Comparison of ENCODE assay signal across 9 cellular contexts in the genomic region with DNA sequence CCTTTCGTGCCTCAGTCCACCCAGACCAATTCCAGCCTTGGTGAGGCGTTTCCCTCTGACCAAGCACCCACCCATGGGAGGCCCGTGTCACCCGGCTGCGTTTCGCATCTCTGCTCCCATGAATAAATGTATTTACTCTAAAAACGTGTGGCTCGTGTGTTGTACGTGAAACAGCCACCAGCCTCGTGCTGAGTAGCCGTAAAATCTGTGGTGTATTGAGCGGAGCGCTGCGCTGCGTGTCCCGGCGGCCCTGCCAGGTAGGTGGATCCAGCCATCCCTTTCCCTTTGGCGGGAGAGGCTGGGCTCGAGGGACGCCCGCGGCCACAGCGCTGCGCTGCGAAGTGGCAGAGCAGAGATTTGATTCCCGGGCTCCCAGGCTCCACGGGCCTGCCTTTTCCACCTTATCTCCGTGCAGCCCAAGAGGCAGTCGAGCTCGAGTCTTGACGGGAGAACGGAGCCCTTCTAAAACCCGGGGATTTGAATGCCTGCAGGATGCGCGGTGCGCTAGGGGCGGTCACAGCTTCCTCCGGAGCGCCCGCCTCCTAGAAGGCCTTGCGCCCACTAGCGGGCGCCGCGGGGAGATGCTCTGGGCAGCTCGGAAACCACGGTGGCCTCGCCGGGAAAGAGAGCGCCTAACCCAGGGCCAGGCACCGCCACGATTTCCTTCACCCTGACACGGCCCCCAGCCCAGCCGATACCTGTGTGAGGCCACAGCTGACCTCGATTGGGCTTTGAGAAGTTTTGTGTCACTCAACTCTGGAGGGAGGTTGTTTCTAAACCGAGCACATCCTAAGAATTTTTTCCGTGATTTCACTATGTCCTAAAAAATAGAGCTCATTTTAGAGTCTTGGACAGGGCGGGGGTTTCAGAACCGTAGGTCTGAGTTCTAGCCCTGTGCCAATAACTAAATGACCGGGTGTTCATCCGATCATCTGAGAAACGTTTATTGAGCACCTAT. TPM values are rescaled to one million over a fixed set of nuclear protein-coding genes. Genes with fewer than 3 reads are reported as not detected.
DNase-seq lines count a peak whose midpoint lies in the region; ATAC-seq and TF ChIP-seq lines count a peak whose summit lies in the region.
"Had no signal": no experiment of that assay in that cellular context is flagged by ENCODE, and none has a peak within 500 bp of the region (broad histone marks: within the 10 kb centered on the region; RNA-seq: fewer than 3 reads in every experiment).

No MANE protein-coding gene starts in this region.

- H3K27me3 ChIP-seq in duodenal mucosa (ENCODE audit: control insufficient read depth in 1 of 2, insufficient read depth in 2 of 2, low read length in 2 of 2) (no peaks in the 10 kb centered on the region), lower lobe of right lung (ENCODE audit: low read depth) (no peaks in the 10 kb centered on the region)

- H3K9me3 ChIP-seq in duodenal mucosa (ENCODE audit: control insufficient read depth in 1 of 2, low read length in 2 of 2) (no peaks in the 10 kb centered on the region), lower lobe of right lung (no peaks in the 10 kb centered on the region)

- H3K36me3 ChIP-seq in duodenal mucosa (ENCODE audit: control insufficient read depth in 1 of 2, insufficient read depth in 2 of 2, low read length in 2 of 2): peaks cover 0 to under 1% of the 10 kb centered on the region in 2 donors
- H3K36me3 ChIP-seq in lower lobe of right lung: no peaks in the 10 kb centered on the region

- ATAC-seq in GM18873 (IDR thresholded peaks at IDR 0.05; ENCODE audit: low FRiP score, unreplicated experiment) (peak; percentile 44), HG03280 (IDR thresholded peaks at IDR 0.05; ENCODE audit: unreplicated experiment) (peak; percentile 64), lower lobe of right lung (peak; percentile 86 to 87)

- H3K27ac ChIP-seq in duodenal mucosa (ENCODE audit: low read depth, low read length) (no peak overlapping the region), lower lobe of right lung (peak overlapping the region; percentile 42)

- DNase-seq in AG09319 (ENCODE audit: extremely low read depth, low read depth) (peak; percentile 37), NCI-H510A treated with DMSO at 0.1 percent for 48 hours (lab: John Stamatoyannopoulos, UW) (peak; percentile 95), lower lobe of right lung (peak; percentile 91)
- DNase-seq in activated CD4-positive, alpha-beta T cell treated with anti-CD3 and anti-CD28 coated beads, Interleukin-2, amount 50 U/mL, for 4 hours: peak; percentile 71 to 75
- peak; percentile 71 to 83 (median 75) for DNase-seq in stimulated activated CD4-positive, alpha-beta T cell treated with anti-CD3 and anti-CD28 coated beads, TNF-alpha, amount 100 ng/mL, for 24 hours (ENCODE audit: low read depth in 3 of 3)

- peak overlapping the region in 1 of 2 donors; percentile 39 for H3K9ac ChIP-seq in duodenal mucosa (ENCODE audit: low read depth in 1 of 2, low read length in 2 of 2)

- intact Hi-C loops in lower lobe of right lung (cut with DNase I): no loop called here

- TF ChIP-seq CTCF in AG09319 (IDR thresholded peaks at IDR 0.05; ENCODE audit: low read depth, low read length) (peak; percentile 97), lower lobe of right lung (IDR thresholded peaks at IDR 0.05) (peak; percentile 97)

- H3K4me3 ChIP-seq in duodenal mucosa (ENCODE audit: low read depth in 1 of 2, low read length in 2 of 2) (peak overlapping the region; percentile 76 to 78), lower lobe of right lung (peak overlapping the region; percentile 74)

- H3K4me1 ChIP-seq in duodenal mucosa (ENCODE audit: control insufficient read depth in 1 of 2, insufficient read depth in 2 of 2, low read length in 2 of 2): peaks cover 38 to 42% of the 10 kb centered on the region in 2 donors
- H3K4me1 ChIP-seq in lower lobe of right lung: peaks cover 19% of the 10 kb centered on the region

RNA-seq across cellular contexts. Expression of a gene that starts 3.9 kb away (rescaled TPM):
- total RNA-seq in lower lobe of right lung: 55.3 TPM

RNA-seq across cellular contexts. Expression of a gene that starts 15.4 kb away (rescaled TPM):
- total RNA-seq in lower lobe of right lung: 0.97 TPM
- total RNA-seq: T-helper 2 cell treated with Interferon-gamma antibody and Interleukin-4, amounts not matched to agents 100 ng/mL and 5 ng/mL, for 36 hours had no signal

RNA-seq across cellular contexts. Expression of a gene that starts 56.9 kb away (rescaled TPM):
- total RNA-seq in lower lobe of right lung: not detected
- total RNA-seq: T-helper 2 cell treated with Interferon-gamma antibody and Interleukin-4, amounts not matched to agents 100 ng/mL and 5 ng/mL, for 36 hours had no signal

Comparison
In these comparisons a context has a peak if more than half of its experiments do, and no peak if none do; other contexts are left out.
1. DNase-seq: peak in every context shown above with its lines; median percentile 95 in NCI-H510A treated with DMSO at 0.1 percent for 48 hours; 91 in lower lobe of right lung; 75 in stimulated activated CD4-positive, alpha-beta T cell treated with anti-CD3 and anti-CD28 coated beads, TNF-alpha, amount 100 ng/mL, for 24 hours; 73 in activated CD4-positive, alpha-beta T cell treated with anti-CD3 and anti-CD28 coated beads, Interleukin-2, amount 50 U/mL, for 4 hours; 37 in AG09319.